ENCODE assay signal across 11 cellular contexts in genomic region chr2:239881561-239882320, GRCh38.
DNase-seq lines count a peak whose midpoint lies in the region; ATAC-seq, FAIRE-seq and TF ChIP-seq lines count a peak whose summit lies in the region.
"Had no signal": no experiment of that assay in that cellular context is flagged by ENCODE, and none has a peak within 500 bp of the region (broad histone marks: within the 10 kb centered on the region; RNA-seq: fewer than 3 reads in every experiment).

No MANE protein-coding gene starts in this region.

- H3K9me3 Mint-ChIP-seq in stimulated activated naive CD8-positive, alpha-beta T cell treated with anti-CD3 and anti-CD28 coated beads, Interleukin-15, amount 100 ng/mL, for 72 hours = peaks cover 10 to 13% of the 10 kb centered on the region in 2 donors
- peaks cover 21% of the 10 kb centered on the region for H3K9me3 Mint-ChIP-seq in mesothelial cell of epicardium

- peaks cover 5% of the 10 kb centered on the region for H3K36me3 Mint-ChIP-seq in mesothelial cell of epicardium

- H3K27me3 Mint-ChIP-seq in stimulated activated naive CD8-positive, alpha-beta T cell treated with anti-CD3 and anti-CD28 coated beads, Interleukin-15, amount 100 ng/mL, for 72 hours = peaks cover 20% of the 10 kb centered on the region
- peaks cover 6% of the 10 kb centered on the region for H3K27me3 Mint-ChIP-seq in mesothelial cell of epicardium (ENCODE audit: low read depth)

- no peak for DNase-seq in stimulated activated naive CD8-positive, alpha-beta T cell treated with anti-CD3 and anti-CD28 coated beads, Interleukin-15, amount 100 ng/mL, for 72 hours
- no peak for DNase-seq in stimulated activated naive CD8-positive, alpha-beta T cell treated with anti-CD3 and anti-CD28 coated beads, Interleukin-15, Interleukin-2, amounts not matched to agents 100 U/mL and 50 U/mL, for 24 hours
- DNase-seq in mesothelial cell of epicardium (ENCODE audit: low spot score in 2 of 2, unreplicated experiment in 2 of 2) (peak in 1 of 2 experiments; percentile 41), NCI-H1105 treated with DMSO at 0.1 percent for 48 hours (lab: John Stamatoyannopoulos, UW) (no peak), SW480 (ENCODE audit: low spot score) (no peak)

- no peak overlapping the region for H3K27ac Mint-ChIP-seq in stimulated activated naive CD8-positive, alpha-beta T cell treated with anti-CD3 and anti-CD28 coated beads, Interleukin-15, amount 100 ng/mL, for 72 hours
- peak overlapping the region; percentile 75 for H3K27ac Mint-ChIP-seq in mesothelial cell of epicardium
- H3K27ac Mint-ChIP-seq: activated naive CD4-positive, alpha-beta T cell treated with anti-CD3 and anti-CD28 coated beads, Interleukin-2, amount 50 U/mL, for 24 hours; immature natural killer cell had no signal

- no peaks in the 10 kb centered on the region for H3K4me1 Mint-ChIP-seq in stimulated activated naive CD8-positive, alpha-beta T cell treated with anti-CD3 and anti-CD28 coated beads, Interleukin-15, amount 100 ng/mL, for 72 hours
- peaks cover 30% of the 10 kb centered on the region for H3K4me1 Mint-ChIP-seq in mesothelial cell of epicardium

- FAIRE-seq in endometrium (lab: Jason Lieb, UNC) = peak; percentile 87
- FAIRE-seq: HTR-8/SVneo had no signal

- no peak overlapping the region for H3K4me3 Mint-ChIP-seq in stimulated activated naive CD8-positive, alpha-beta T cell treated with anti-CD3 and anti-CD28 coated beads, Interleukin-15, amount 100 ng/mL, for 72 hours
- H3K4me3 Mint-ChIP-seq in mesothelial cell of epicardium = peak overlapping the region; percentile 9
- H3K4me3 Mint-ChIP-seq: activated naive CD4-positive, alpha-beta T cell treated with anti-CD3 and anti-CD28 coated beads, Interleukin-2, amount 50 U/mL, for 24 hours; immature natural killer cell had no signal

- TF ChIP-seq CTCF in mesothelial cell of epicardium (IDR thresholded peaks at IDR 0.05; ENCODE audit: unreplicated experiment) = no peak

- peak; percentile 23 for ATAC-seq in stimulated activated naive CD8-positive, alpha-beta T cell treated with anti-CD3 and anti-CD28 coated beads, Interleukin-15, amount 100 ng/mL, for 72 hours
- ATAC-seq in stimulated activated naive CD8-positive, alpha-beta T cell treated with anti-CD3 and anti-CD28 coated beads, Interleukin-15, Interleukin-2, amounts not matched to agents 100 U/mL and 50 U/mL, for 24 hours = no peak
- ATAC-seq in HG02623 (IDR thresholded peaks at IDR 0.05; ENCODE audit: unreplicated experiment) (no peak), GM18909 (IDR thresholded peaks at IDR 0.05; ENCODE audit: poor library complexity, unreplicated experiment) (no peak)
